In genomic region chr2:149799296-149799695, GRCh38 we compare ENCODE assay signal across 9 cellular contexts.
DNase-seq lines count a peak whose midpoint lies in the region; ATAC-seq, FAIRE-seq and TF ChIP-seq lines count a peak whose summit lies in the region.
"Had no signal": no experiment of that assay in that cellular context is flagged by ENCODE, and none has a peak within 500 bp of the region (broad histone marks: within the 10 kb centered on the region; RNA-seq: fewer than 3 reads in every experiment).

No MANE protein-coding gene starts in this region.

- peak; percentile 27 for FAIRE-seq in islet of Langerhans (lab: Jason Lieb, UNC)

- no peak overlapping the region for H3K4me3 ChIP-seq in AG09309 (ENCODE audit: control insufficient read depth, low read depth, low read length)
- no peak overlapping the region for H3K4me3 ChIP-seq in adipocyte (ENCODE audit: low read length)
- H3K4me3 ChIP-seq: thoracic aorta had no signal

- no peak overlapping the region for H3K9ac ChIP-seq in adipocyte (ENCODE audit: low read length)

- no peaks in the 10 kb centered on the region for H3K36me3 ChIP-seq in adipocyte (ENCODE audit: control insufficient read depth, insufficient read depth, low read length, severe bottlenecking)
- H3K36me3 ChIP-seq: thoracic aorta had no signal

- ATAC-seq in HG02678 (IDR thresholded peaks at IDR 0.05; ENCODE audit: unreplicated experiment) (no peak), HG02571 (IDR thresholded peaks at IDR 0.05; ENCODE audit: unreplicated experiment) (no peak), GM21515 (IDR thresholded peaks at IDR 0.05; ENCODE audit: unreplicated experiment) (no peak)

- no peaks in the 10 kb centered on the region for H3K4me1 ChIP-seq in adipocyte (ENCODE audit: control insufficient read depth, insufficient read depth, low read length)

- DNase-seq in AG09309 (ENCODE audit: low read depth) (no peak), HS-5 (ENCODE audit: low read depth) (peak; percentile 4), adipocyte (ENCODE audit: low read depth) (peak; percentile 44), posterior cingulate gyrus (no peak)

- peak; percentile 45 for TF ChIP-seq CTCF in AG09309 (IDR thresholded peaks at IDR 0.05; ENCODE audit: control insufficient read depth, insufficient read depth, low read depth, low read length, missing control alignments)

- H3K27me3 ChIP-seq in adipocyte (replicated peaks; ENCODE audit: control insufficient read depth, insufficient read depth, low read length): no peaks in the 10 kb centered on the region

- H3K9me3 ChIP-seq in adipocyte (ENCODE audit: control insufficient read depth, low read length): no peaks in the 10 kb centered on the region
- H3K9me3 ChIP-seq: thoracic aorta had no signal

- intact Hi-C loops in posterior cingulate gyrus (cut with DNase I): loop anchor here (5.0 kb wide), 1 partner anchor 688 kb away; the partner anchor contains the start of gene RND3

Comparison
In these comparisons a context has a peak if more than half of its experiments do, and no peak if none do; other contexts are left out.
1. DNase-seq: peak in HS-5 (single experiment) and adipocyte (single experiment); none in AG09309 (single experiment) and posterior cingulate gyrus (0 of 10).